Comparison of ENCODE assay signal across 1 cellular context in the genomic region with DNA sequence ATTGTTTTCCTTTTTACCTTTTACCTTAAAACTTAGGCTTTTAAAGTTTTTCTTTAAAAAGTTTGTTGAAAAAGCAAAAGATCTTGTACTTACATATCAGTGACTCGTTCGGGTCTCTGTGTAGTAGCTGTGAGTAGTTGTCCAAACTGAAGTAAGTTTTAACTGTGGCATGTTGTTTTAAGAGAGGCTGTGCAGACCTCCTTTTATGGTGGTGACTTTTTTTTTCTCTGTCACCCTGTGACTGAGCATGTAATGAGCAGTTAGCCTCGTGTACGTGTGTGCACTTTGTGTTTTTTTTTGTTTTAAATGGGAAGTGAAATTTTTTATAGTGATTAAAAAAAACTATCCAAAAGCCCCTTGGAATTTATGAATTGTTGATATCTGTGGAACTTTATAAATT.
TF ChIP-seq lines count a peak whose summit lies in the region.

A gene with protein sequence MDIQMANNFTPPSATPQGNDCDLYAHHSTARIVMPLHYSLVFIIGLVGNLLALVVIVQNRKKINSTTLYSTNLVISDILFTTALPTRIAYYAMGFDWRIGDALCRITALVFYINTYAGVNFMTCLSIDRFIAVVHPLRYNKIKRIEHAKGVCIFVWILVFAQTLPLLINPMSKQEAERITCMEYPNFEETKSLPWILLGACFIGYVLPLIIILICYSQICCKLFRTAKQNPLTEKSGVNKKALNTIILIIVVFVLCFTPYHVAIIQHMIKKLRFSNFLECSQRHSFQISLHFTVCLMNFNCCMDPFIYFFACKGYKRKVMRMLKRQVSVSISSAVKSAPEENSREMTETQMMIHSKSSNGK (minus strand): TSS at position 153 of the 400 bp plus-strand sequence. CDS start 11,254 bp downstream, outside the sequence.

TF ChIP-seq in HepG2, 621 proteins besides CTCF, POLR2A, EP300 and RAD21:
- TF ChIP-seq, protein P1, sequence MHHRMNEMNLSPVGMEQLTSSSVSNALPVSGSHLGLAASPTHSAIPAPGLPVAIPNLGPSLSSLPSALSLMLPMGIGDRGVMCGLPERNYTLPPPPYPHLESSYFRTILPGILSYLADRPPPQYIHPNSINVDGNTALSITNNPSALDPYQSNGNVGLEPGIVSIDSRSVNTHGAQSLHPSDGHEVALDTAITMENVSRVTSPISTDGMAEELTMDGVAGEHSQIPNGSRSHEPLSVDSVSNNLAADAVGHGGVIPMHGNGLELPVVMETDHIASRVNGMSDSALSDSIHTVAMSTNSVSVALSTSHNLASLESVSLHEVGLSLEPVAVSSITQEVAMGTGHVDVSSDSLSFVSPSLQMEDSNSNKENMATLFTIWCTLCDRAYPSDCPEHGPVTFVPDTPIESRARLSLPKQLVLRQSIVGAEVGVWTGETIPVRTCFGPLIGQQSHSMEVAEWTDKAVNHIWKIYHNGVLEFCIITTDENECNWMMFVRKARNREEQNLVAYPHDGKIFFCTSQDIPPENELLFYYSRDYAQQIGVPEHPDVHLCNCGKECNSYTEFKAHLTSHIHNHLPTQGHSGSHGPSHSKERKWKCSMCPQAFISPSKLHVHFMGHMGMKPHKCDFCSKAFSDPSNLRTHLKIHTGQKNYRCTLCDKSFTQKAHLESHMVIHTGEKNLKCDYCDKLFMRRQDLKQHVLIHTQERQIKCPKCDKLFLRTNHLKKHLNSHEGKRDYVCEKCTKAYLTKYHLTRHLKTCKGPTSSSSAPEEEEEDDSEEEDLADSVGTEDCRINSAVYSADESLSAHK (CRISPR knock-in tag; IDR thresholded peaks at IDR 0.05; ENCODE audit: borderline replicate concordance): no peak
